7 cellular contexts compared by ENCODE assay signal in genomic region chr12:111428728-111429175, GRCh38. TPM values are rescaled to one million over a fixed set of nuclear protein-coding genes. Genes with fewer than 3 reads are reported as not detected.
DNase-seq lines count a peak whose midpoint lies in the region; ATAC-seq and TF ChIP-seq lines count a peak whose summit lies in the region.

No MANE protein-coding gene starts in this region.

- ATAC-seq in activated B cell treated with CpG ODN at 0.5 μM for 24 hours (ENCODE audit: low read depth) (no peak), Right ventricle myocardium superior (ENCODE audit: poor library complexity) (peak; percentile 8), GM18870 (IDR thresholded peaks at IDR 0.05; ENCODE audit: unreplicated experiment) (no peak)

- H3K4me3 Mint-ChIP-seq in activated B cell treated with CpG ODN at 0.5 μM for 24 hours (peak overlapping the region; percentile 65), mesothelial cell of epicardium (no peak overlapping the region)
- H3K4me3 Mint-ChIP-seq in stimulated activated naive CD8-positive, alpha-beta T cell treated with anti-CD3 and anti-CD28 coated beads, Interleukin-15, Interleukin-2, amounts not matched to agents 100 ng/mL and 50 ng/mL, for 24 hours, result peak overlapping the region; percentile 67

- peaks cover 87% of the 10 kb centered on the region for H3K4me1 Mint-ChIP-seq in activated B cell treated with CpG ODN at 0.5 μM for 24 hours
- peaks cover 96% of the 10 kb centered on the region for H3K4me1 Mint-ChIP-seq in stimulated activated naive CD8-positive, alpha-beta T cell treated with anti-CD3 and anti-CD28 coated beads, Interleukin-15, Interleukin-2, amounts not matched to agents 100 ng/mL and 50 ng/mL, for 24 hours (ENCODE audit: low read depth)
- H3K4me1 Mint-ChIP-seq in mesothelial cell of epicardium, result peaks cover 6% of the 10 kb centered on the region

- H3K27ac Mint-ChIP-seq in activated B cell treated with CpG ODN at 0.5 μM for 24 hours (no peak overlapping the region), mesothelial cell of epicardium (no peak overlapping the region)
- H3K27ac Mint-ChIP-seq in stimulated activated naive CD8-positive, alpha-beta T cell treated with anti-CD3 and anti-CD28 coated beads, Interleukin-15, Interleukin-2, amounts not matched to agents 100 ng/mL and 50 ng/mL, for 24 hours, result peak overlapping the region; percentile 82

- H3K27me3 Mint-ChIP-seq in activated B cell treated with CpG ODN at 0.5 μM for 24 hours (no peaks in the 10 kb centered on the region), mesothelial cell of epicardium (ENCODE audit: low read depth) (no peaks in the 10 kb centered on the region)
- no peaks in the 10 kb centered on the region for H3K27me3 Mint-ChIP-seq in stimulated activated naive CD8-positive, alpha-beta T cell treated with anti-CD3 and anti-CD28 coated beads, Interleukin-15, Interleukin-2, amounts not matched to agents 100 ng/mL and 50 ng/mL, for 24 hours

- CTCF ChIA-PET in activated B cell treated with CpG ODN at 0.5 μM for 24 hours (lab: Charles Lee), result interaction anchor here (1.4 kb wide), 2 partner anchors 24 to 32 kb away, joined by 3 to 4 read pairs; no protein-coding TSS in a partner anchor

- peak; percentile 78 for DNase-seq in KG1 (lab: John Stamatoyannopoulos, UW)
- no peak for DNase-seq in activated B cell treated with CpG ODN at 0.5 μM for 24 hours
- DNase-seq in Right ventricle myocardium superior, result peak; percentile 83
- DNase-seq in DMS79 treated with DMSO at 0.1 percent for 48 hours (lab: John Stamatoyannopoulos, UW), result no peak
- DNase-seq in mesothelial cell of epicardium (ENCODE audit: low spot score in 2 of 2, unreplicated experiment in 2 of 2), result no peak

- POLR2A ChIA-PET in activated B cell treated with CpG ODN at 0.5 μM for 24 hours (lab: Charles Lee), result interaction anchor here (0.7 to 3.5 kb wide), 10 partner anchors 11 to 1058 kb away, joined by 3 to 30 read pairs (median 8); no protein-coding TSS in a partner anchor

- peaks cover 36% of the 10 kb centered on the region for H3K36me3 Mint-ChIP-seq in activated B cell treated with CpG ODN at 0.5 μM for 24 hours (ENCODE audit: low read depth)
- peaks cover 42% of the 10 kb centered on the region for H3K36me3 Mint-ChIP-seq in stimulated activated naive CD8-positive, alpha-beta T cell treated with anti-CD3 and anti-CD28 coated beads, Interleukin-15, Interleukin-2, amounts not matched to agents 100 ng/mL and 50 ng/mL, for 24 hours (ENCODE audit: low read depth)
- no peaks in the 10 kb centered on the region for H3K36me3 Mint-ChIP-seq in mesothelial cell of epicardium

- intact Hi-C loops in activated B cell treated with CpG ODN at 0.5 μM for 24 hours (cut with micrococcal nuclease), result no loop called here
- intact Hi-C loops in Right ventricle myocardium superior (cut with DNase I), result no loop called here

- H3K9me3 Mint-ChIP-seq in activated B cell treated with CpG ODN at 0.5 μM for 24 hours (no peaks in the 10 kb centered on the region), mesothelial cell of epicardium (no peaks in the 10 kb centered on the region)
- H3K9me3 Mint-ChIP-seq in stimulated activated naive CD8-positive, alpha-beta T cell treated with anti-CD3 and anti-CD28 coated beads, Interleukin-15, Interleukin-2, amounts not matched to agents 100 ng/mL and 50 ng/mL, for 24 hours, result no peaks in the 10 kb centered on the region

- TF ChIP-seq CTCF in activated B cell treated with CpG ODN at 0.5 μM for 24 hours (IDR thresholded peaks at IDR 0.05) (no peak), mesothelial cell of epicardium (IDR thresholded peaks at IDR 0.05; ENCODE audit: unreplicated experiment) (no peak)

RNA-seq across cellular contexts. Expression of gene SH2B3, which starts 23.0 kb away (rescaled TPM):
- total RNA-seq in activated B cell treated with CpG ODN at 0.5 μM for 24 hours (46.7 and 50.7 TPM in 2 replicates), Right ventricle myocardium superior (42.8 TPM), mesothelial cell of epicardium (1.6 to 2.1 TPM (median 1.7 TPM) in 3 replicates)

RNA-seq across cellular contexts. Expression of gene PHETA1, which starts 59.9 kb away (rescaled TPM):
- total RNA-seq in activated B cell treated with CpG ODN at 0.5 μM for 24 hours, result 1.6 and 2.0 TPM in 2 replicates
- total RNA-seq in Right ventricle myocardium superior, result 35.1 TPM
- total RNA-seq in mesothelial cell of epicardium, result 13.8 to 18.2 TPM (median 16.1 TPM) in 3 replicates

Comparison
In these comparisons a context has a peak if more than half of its experiments do, and no peak if none do; other contexts are left out.
1. DNase-seq: peak in KG1 (single experiment) and Right ventricle myocardium superior (single experiment); none in activated B cell treated with CpG ODN at 0.5 μM for 24 hours (single experiment), DMS79 treated with DMSO at 0.1 percent for 48 hours (single experiment) and mesothelial cell of epicardium (0 of 2).
2. RNA of gene SH2B3, which starts 23.0 kb away (total RNA-seq): 46.7 to 50.7 TPM in activated B cell treated with CpG ODN at 0.5 μM for 24 hours and 42.8 TPM in Right ventricle myocardium superior (single experiment); 1.6 to 2.1 TPM in mesothelial cell of epicardium; every median in the first group is over 10 times any median in the second.